In genomic region chr1:244461254-244462071, GRCh38 we compare ENCODE assay signal across 1 cellular context.
TF ChIP-seq lines count a peak whose summit lies in the region.

Gene CATSPERE, plus strand, starts transcription at chr1:244461273. Its CDS starts 157 bp downstream, at chr1:244461430.

TF ChIP-seq in GM12878, 131 proteins besides CTCF, POLR2A, EP300 and RAD21 (continued from another document and continues in another):
- TF ChIP-seq REST (IDR thresholded peaks at IDR 0.05; ENCODE audit: low read depth, low read length) (no peak), EGR1 (IDR thresholded peaks at IDR 0.05; ENCODE audit: borderline replicate concordance in 1 of 2, low read depth in 2 of 2, low read length in 2 of 2) (peak in 1 of 2 experiments; percentile 23; a peak in 1 of 3 replicates), HSF1 (IDR thresholded peaks at IDR 0.05; ENCODE audit: low read depth, low read length) (no peak), PAX5 (IDR thresholded peaks at IDR 0.05; ENCODE audit: borderline replicate concordance, low read depth, low read length) (no peak), PKNOX1 (IDR thresholded peaks at IDR 0.05) (no peak), HDAC6 (IDR thresholded peaks at IDR 0.05; ENCODE audit: unreplicated experiment) (no peak), SUZ12 (IDR thresholded peaks at IDR 0.05; ENCODE audit: unreplicated experiment) (no peak), POLR2AphosphoS5 (IDR thresholded peaks at IDR 0.05; ENCODE audit: low read length) (peak; percentile 69), TCF3 (IDR thresholded peaks at IDR 0.05; ENCODE audit: borderline replicate concordance, insufficient read depth, low read depth, low read length) (peak; percentile 47; the same call in 1 of the 2 replicates), ZNF384 (IDR thresholded peaks at IDR 0.05; ENCODE audit: borderline replicate concordance, low read depth, low read length) (no peak), ZNF592 (IDR thresholded peaks at IDR 0.05) (no peak), FOXM1 (IDR thresholded peaks at IDR 0.05; ENCODE audit: low read depth, low read length) (no peak), STAT1 (conservative IDR thresholded peaks at IDR 0.05) (no peak), CEBPZ (IDR thresholded peaks at IDR 0.05; ENCODE audit: low read depth, low read length) (no peak), LARP7 (IDR thresholded peaks at IDR 0.05) (peak; percentile 57; the same call in 1 of the 2 replicates), BCL11A (IDR thresholded peaks at IDR 0.05; ENCODE audit: low read depth, low read length) (no peak), IRF3 (IDR thresholded peaks at IDR 0.05) (no peak), NKRF (conservative IDR thresholded peaks at IDR 0.05) (no peak), KDM1A (IDR thresholded peaks at IDR 0.05; ENCODE audit: borderline replicate concordance) (no peak), MLLT1 (IDR thresholded peaks at IDR 0.05) (peak; percentile 47), NR2F1 (conservative IDR thresholded peaks at IDR 0.05) (0 out of 2 replicates have a peak, but pooled peaks have one; percentile 15), NFXL1 (IDR thresholded peaks at IDR 0.05; ENCODE audit: borderline replicate concordance) (no peak), SMAD1 (IDR thresholded peaks at IDR 0.05; ENCODE audit: low read depth, partially characterized antibody) (no peak), YBX1 (IDR thresholded peaks at IDR 0.05) (no peak), MYC (IDR thresholded peaks at IDR 0.05; ENCODE audit: insufficient read depth, insufficient read length, insufficient replicate concordance, low read length, severe bottlenecking) (no peak), SRF (IDR thresholded peaks at IDR 0.05; ENCODE audit: low read depth in 2 of 2, low read length in 2 of 2) (no peak), ELK1 (IDR thresholded peaks at IDR 0.05; ENCODE audit: low read depth, low read length) (no peak), FOS (IDR thresholded peaks at IDR 0.05; ENCODE audit: borderline replicate concordance, extremely low read depth, insufficient read length) (no peak), SREBF1 (IDR thresholded peaks at IDR 0.05; ENCODE audit: low read length) (no peak), SPI1 (IDR thresholded peaks at IDR 0.05; ENCODE audit: borderline replicate concordance, insufficient read depth, low read depth, low read length) (no peak), E2F8 (IDR thresholded peaks at IDR 0.05; ENCODE audit: low read depth, partially characterized antibody) (no peak), MEF2B (IDR thresholded peaks at IDR 0.05; ENCODE audit: partially characterized antibody, poor library complexity, severe bottlenecking) (peak; percentile 93)
